Comparison of ENCODE assay signal across 17 cellular contexts in genomic region chr6:101276066-101276465, GRCh38.
DNase-seq lines count a peak whose midpoint lies in the region; ATAC-seq and TF ChIP-seq lines count a peak whose summit lies in the region.
"Had no signal": no experiment of that assay in that cellular context is flagged by ENCODE, and none has a peak within 500 bp of the region (broad histone marks: within the 10 kb centered on the region; RNA-seq: fewer than 3 reads in every experiment).

No MANE protein-coding gene starts in this region.

- no peak overlapping the region for H3K4me3 ChIP-seq in SK-N-SH (ENCODE audit: low read depth in 2 of 2, low read length in 1 of 2)
- H3K4me3 ChIP-seq: BLaER1, GM23338 had no signal

- H3K4me2 ChIP-seq in SK-N-SH: no peak overlapping the region
- H3K4me2 ChIP-seq: BLaER1, GM23338 had no signal

- ATAC-seq in SK-N-SH treated with all-trans-retinoic acid at 6 μM for 48 hours: no peak
- ATAC-seq in HG02610 (IDR thresholded peaks at IDR 0.05; ENCODE audit: unreplicated experiment): no peak
- ATAC-seq: GM23338 had no signal

- DNase-seq in SK-N-SH (no peak), amniotic epithelial cell (ENCODE audit: low read depth) (peak; percentile 7), fibroblast of peridontal ligament (ENCODE audit: extremely low read depth) (peak; percentile 1), DMS 273 (lab: John Stamatoyannopoulos, UW; ENCODE audit: unreplicated experiment) (no peak), T-helper 2 cell (no peak), NCI-H226 (no peak)
- DNase-seq: KBM-7; NCI-H1092 treated with DMSO at 0.1 percent for 48 hours; NCI-H1694; NCI-H446; NK-92 treated with Interleukin-12 subunit alpha and Interleukin-12 subunit beta, amount 100 ng/mL, for 24 hours; RPMI8226 had no signal

- TF ChIP-seq RAD21 in SK-N-SH (IDR thresholded peaks at IDR 0.05; ENCODE audit: low read length): no peak

- no peak overlapping the region for H2AFZ ChIP-seq in SK-N-SH (ENCODE audit: low read depth)
- H2AFZ ChIP-seq: GM23338 had no signal

- no peaks in the 10 kb centered on the region; the same call in 1 of the 2 replicates for H3K79me2 ChIP-seq in SK-N-SH (ENCODE audit: insufficient read depth)

- H3K9me3 ChIP-seq in SK-N-SH: no peaks in the 10 kb centered on the region
- H3K9me3 ChIP-seq: BLaER1 had no signal

- no peak for TF ChIP-seq CTCF in SK-N-SH (IDR thresholded peaks at IDR 0.05)

- no peaks in the 10 kb centered on the region for H3K4me1 ChIP-seq in SK-N-SH (ENCODE audit: control insufficient read depth in 1 of 2, insufficient read depth in 2 of 2, low read depth in 1 of 2, low read length in 1 of 2)
- H3K4me1 ChIP-seq: BLaER1 had no signal

- H3K27ac ChIP-seq in SK-N-SH (ENCODE audit: low read depth in 2 of 2, low read length in 1 of 2): no peak overlapping the region
- H3K27ac ChIP-seq: 22Rv1, BLaER1 had no signal

- H3K27me3 ChIP-seq in SK-N-SH (ENCODE audit: insufficient read depth): no peaks in the 10 kb centered on the region
- H3K27me3 ChIP-seq: BLaER1 had no signal

- POLR2A ChIA-PET in SK-N-SH (lab: Yijun Ruan, JAX): no interaction called here

- no peaks in the 10 kb centered on the region for H4K20me1 ChIP-seq in SK-N-SH (ENCODE audit: insufficient read depth)
- H4K20me1 ChIP-seq: BLaER1 had no signal

- CTCF ChIA-PET in SK-N-SH (lab: Yijun Ruan, JAX): interaction anchor here (1.3 kb wide), 1 partner anchor 21 kb away, joined by 3 read pairs; no protein-coding TSS in a partner anchor

- H3K9ac ChIP-seq in SK-N-SH: no peak overlapping the region
- H3K9ac ChIP-seq: BLaER1 had no signal

- no peaks in the 10 kb centered on the region for H3K36me3 ChIP-seq in SK-N-SH (replicated peaks in 1 of 2; ENCODE audit: control insufficient read depth in 1 of 2, insufficient read depth in 2 of 2, low read length in 1 of 2)
- H3K36me3 ChIP-seq: BLaER1 had no signal

- TF ChIP-seq EP300 in SK-N-SH (IDR thresholded peaks at IDR 0.05; ENCODE audit: borderline replicate concordance in 1 of 2, low read depth in 1 of 2, low read length in 1 of 2): no peak

- H3F3A ChIP-seq in SK-N-SH (replicated peaks; ENCODE audit: insufficient read depth): no peaks in the 10 kb centered on the region

- no peaks in the 10 kb centered on the region for H3K9me2 ChIP-seq in SK-N-SH

TF ChIP-seq in SK-N-SH treated with all-trans-retinoic acid at 6 μM for 48 hours, 23 proteins besides CTCF, POLR2A, EP300 and RAD21:
- TF ChIP-seq ESRRG (CRISPR knock-in tag; IDR thresholded peaks at IDR 0.05): no peak
- no peak for TF ChIP-seq ZFP30 (CRISPR knock-in tag; IDR thresholded peaks at IDR 0.05)
- TF ChIP-seq ISL1 (CRISPR knock-in tag; IDR thresholded peaks at IDR 0.05): peak; percentile 74
- no peak for TF ChIP-seq TOX (CRISPR knock-in tag; IDR thresholded peaks at IDR 0.05; ENCODE audit: borderline replicate concordance)

TF ChIP-seq in SK-N-SH, 30 proteins besides CTCF, POLR2A, EP300 and RAD21:
- TF ChIP-seq FOXJ3 (CRISPR knock-in tag; IDR thresholded peaks at IDR 0.05): no peak
- no peak for TF ChIP-seq EZH2phosphoT487 (IDR thresholded peaks at IDR 0.05; ENCODE audit: borderline replicate concordance, low read depth)
- TF ChIP-seq ZBTB33 (IDR thresholded peaks at IDR 0.05; ENCODE audit: borderline replicate concordance, low read depth): no peak
- no peak for TF ChIP-seq REST (IDR thresholded peaks at IDR 0.05; ENCODE audit: low read depth, low read length)
- no peak for TF ChIP-seq MEF2A (IDR thresholded peaks at IDR 0.05; ENCODE audit: borderline replicate concordance, low read depth)
- TF ChIP-seq SMC3 (IDR thresholded peaks at IDR 0.05; ENCODE audit: low read depth, low read length): no peak
- no peak for TF ChIP-seq NFIC (IDR thresholded peaks at IDR 0.05; ENCODE audit: borderline replicate concordance)
- no peak for TF ChIP-seq TAF1 (IDR thresholded peaks at IDR 0.05; ENCODE audit: borderline replicate concordance, low read depth, low read length)
- TF ChIP-seq MAX (IDR thresholded peaks at IDR 0.05; ENCODE audit: low read depth): no peak
- TF ChIP-seq TCF12 (IDR thresholded peaks at IDR 0.05): no peak
- no peak for TF ChIP-seq MXI1 (IDR thresholded peaks at IDR 0.05; ENCODE audit: low read depth, low read length)
- no peak for TF ChIP-seq GABPA (IDR thresholded peaks at IDR 0.05; ENCODE audit: low read depth)
- no peak for TF ChIP-seq YY1 (IDR thresholded peaks at IDR 0.05; ENCODE audit: low read depth)
- no peak for TF ChIP-seq RFX5 (IDR thresholded peaks at IDR 0.05; ENCODE audit: low read length)
- TF ChIP-seq PBX3 (IDR thresholded peaks at IDR 0.05): no peak
- no peak for TF ChIP-seq SIN3A (IDR thresholded peaks at IDR 0.05; ENCODE audit: borderline replicate concordance, low read depth, low read length)
- no peak for TF ChIP-seq USF2 (IDR thresholded peaks at IDR 0.05; ENCODE audit: borderline replicate concordance, low read depth, low read length)
TF ChIP-seq in SK-N-SH: peak in this region for 0.

Comparison
In these comparisons a context has a peak if more than half of its experiments do, and no peak if none do; other contexts are left out.
1. DNase-seq: peak in amniotic epithelial cell (single experiment) and fibroblast of peridontal ligament (single experiment); none in SK-N-SH (single experiment), DMS 273 (single experiment), T-helper 2 cell (0 of 5) and NCI-H226 (single experiment).